ENCODE assay signal across 1 cellular context in genomic region chr9:78668148-78668825, GRCh38.
TF ChIP-seq lines count a peak whose summit lies in the region.

No MANE protein-coding gene starts in this region.

TF ChIP-seq in GM23338, 12 proteins besides CTCF, POLR2A, EP300 and RAD21 (continued from another document):
- TF ChIP-seq, protein P1, sequence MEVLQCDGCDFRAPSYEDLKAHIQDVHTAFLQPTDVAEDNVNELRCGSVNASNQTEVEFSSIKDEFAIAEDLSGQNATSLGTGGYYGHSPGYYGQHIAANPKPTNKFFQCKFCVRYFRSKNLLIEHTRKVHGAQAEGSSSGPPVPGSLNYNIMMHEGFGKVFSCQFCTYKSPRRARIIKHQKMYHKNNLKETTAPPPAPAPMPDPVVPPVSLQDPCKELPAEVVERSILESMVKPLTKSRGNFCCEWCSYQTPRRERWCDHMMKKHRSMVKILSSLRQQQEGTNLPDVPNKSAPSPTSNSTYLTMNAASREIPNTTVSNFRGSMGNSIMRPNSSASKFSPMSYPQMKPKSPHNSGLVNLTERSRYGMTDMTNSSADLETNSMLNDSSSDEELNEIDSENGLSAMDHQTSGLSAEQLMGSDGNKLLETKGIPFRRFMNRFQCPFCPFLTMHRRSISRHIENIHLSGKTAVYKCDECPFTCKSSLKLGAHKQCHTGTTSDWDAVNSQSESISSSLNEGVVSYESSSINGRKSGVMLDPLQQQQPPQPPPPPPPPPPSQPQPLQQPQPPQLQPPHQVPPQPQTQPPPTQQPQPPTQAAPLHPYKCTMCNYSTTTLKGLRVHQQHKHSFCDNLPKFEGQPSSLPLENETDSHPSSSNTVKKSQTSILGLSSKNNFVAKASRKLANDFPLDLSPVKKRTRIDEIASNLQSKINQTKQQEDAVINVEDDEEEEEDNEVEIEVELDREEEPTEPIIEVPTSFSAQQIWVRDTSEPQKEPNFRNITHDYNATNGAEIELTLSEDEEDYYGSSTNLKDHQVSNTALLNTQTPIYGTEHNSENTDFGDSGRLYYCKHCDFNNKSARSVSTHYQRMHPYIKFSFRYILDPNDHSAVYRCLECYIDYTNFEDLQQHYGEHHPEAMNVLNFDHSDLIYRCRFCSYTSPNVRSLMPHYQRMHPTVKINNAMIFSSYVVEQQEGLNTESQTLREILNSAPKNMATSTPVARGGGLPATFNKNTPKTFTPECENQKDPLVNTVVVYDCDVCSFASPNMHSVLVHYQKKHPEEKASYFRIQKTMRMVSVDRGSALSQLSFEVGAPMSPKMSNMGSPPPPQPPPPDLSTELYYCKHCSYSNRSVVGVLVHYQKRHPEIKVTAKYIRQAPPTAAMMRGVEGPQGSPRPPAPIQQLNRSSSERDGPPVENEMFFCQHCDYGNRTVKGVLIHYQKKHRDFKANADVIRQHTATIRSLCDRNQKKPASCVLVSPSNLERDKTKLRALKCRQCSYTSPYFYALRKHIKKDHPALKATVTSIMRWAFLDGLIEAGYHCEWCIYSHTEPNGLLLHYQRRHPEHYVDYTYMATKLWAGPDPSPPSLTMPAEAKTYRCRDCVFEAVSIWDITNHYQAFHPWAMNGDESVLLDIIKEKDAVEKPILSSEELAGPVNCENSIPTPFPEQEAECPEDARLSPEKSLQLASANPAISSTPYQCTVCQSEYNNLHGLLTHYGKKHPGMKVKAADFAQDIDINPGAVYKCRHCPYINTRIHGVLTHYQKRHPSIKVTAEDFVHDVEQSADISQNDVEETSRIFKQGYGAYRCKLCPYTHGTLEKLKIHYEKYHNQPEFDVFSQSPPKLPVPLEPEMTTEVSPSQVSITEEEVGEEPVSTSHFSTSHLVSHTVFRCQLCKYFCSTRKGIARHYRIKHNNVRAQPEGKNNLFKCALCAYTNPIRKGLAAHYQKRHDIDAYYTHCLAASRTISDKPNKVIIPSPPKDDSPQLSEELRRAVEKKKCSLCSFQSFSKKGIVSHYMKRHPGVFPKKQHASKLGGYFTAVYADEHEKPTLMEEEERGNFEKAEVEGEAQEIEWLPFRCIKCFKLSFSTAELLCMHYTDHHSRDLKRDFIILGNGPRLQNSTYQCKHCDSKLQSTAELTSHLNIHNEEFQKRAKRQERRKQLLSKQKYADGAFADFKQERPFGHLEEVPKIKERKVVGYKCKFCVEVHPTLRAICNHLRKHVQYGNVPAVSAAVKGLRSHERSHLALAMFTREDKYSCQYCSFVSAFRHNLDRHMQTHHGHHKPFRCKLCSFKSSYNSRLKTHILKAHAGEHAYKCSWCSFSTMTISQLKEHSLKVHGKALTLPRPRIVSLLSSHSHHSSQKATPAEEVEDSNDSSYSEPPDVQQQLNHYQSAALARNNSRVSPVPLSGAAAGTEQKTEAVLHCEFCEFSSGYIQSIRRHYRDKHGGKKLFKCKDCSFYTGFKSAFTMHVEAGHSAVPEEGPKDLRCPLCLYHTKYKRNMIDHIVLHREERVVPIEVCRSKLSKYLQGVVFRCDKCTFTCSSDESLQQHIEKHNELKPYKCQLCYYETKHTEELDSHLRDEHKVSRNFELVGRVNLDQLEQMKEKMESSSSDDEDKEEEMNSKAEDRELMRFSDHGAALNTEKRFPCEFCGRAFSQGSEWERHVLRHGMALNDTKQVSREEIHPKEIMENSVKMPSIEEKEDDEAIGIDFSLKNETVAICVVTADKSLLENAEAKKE (CRISPR knock-in tag; IDR thresholded peaks at IDR 0.05), result no peak
- TF ChIP-seq EZH2phosphoT487 (IDR thresholded peaks at IDR 0.05; ENCODE audit: unreplicated experiment), result no peak
- TF ChIP-seq, protein P2, sequence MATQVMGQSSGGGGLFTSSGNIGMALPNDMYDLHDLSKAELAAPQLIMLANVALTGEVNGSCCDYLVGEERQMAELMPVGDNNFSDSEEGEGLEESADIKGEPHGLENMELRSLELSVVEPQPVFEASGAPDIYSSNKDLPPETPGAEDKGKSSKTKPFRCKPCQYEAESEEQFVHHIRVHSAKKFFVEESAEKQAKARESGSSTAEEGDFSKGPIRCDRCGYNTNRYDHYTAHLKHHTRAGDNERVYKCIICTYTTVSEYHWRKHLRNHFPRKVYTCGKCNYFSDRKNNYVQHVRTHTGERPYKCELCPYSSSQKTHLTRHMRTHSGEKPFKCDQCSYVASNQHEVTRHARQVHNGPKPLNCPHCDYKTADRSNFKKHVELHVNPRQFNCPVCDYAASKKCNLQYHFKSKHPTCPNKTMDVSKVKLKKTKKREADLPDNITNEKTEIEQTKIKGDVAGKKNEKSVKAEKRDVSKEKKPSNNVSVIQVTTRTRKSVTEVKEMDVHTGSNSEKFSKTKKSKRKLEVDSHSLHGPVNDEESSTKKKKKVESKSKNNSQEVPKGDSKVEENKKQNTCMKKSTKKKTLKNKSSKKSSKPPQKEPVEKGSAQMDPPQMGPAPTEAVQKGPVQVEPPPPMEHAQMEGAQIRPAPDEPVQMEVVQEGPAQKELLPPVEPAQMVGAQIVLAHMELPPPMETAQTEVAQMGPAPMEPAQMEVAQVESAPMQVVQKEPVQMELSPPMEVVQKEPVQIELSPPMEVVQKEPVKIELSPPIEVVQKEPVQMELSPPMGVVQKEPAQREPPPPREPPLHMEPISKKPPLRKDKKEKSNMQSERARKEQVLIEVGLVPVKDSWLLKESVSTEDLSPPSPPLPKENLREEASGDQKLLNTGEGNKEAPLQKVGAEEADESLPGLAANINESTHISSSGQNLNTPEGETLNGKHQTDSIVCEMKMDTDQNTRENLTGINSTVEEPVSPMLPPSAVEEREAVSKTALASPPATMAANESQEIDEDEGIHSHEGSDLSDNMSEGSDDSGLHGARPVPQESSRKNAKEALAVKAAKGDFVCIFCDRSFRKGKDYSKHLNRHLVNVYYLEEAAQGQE (IDR thresholded peaks at IDR 0.05; ENCODE audit: unreplicated experiment), result no peak
- no peak for TF ChIP-seq EZH2 (IDR thresholded peaks at IDR 0.05; ENCODE audit: low read depth, unreplicated experiment)
- TF ChIP-seq ZNF114 (CRISPR knock-in tag; IDR thresholded peaks at IDR 0.05), result no peak
- no peak for TF ChIP-seq NANOG (IDR thresholded peaks at IDR 0.05; ENCODE audit: borderline replicate concordance)
